Comparison of ENCODE assay signal across 24 cellular contexts in genomic region chr18:54197747-54198411, GRCh38.
"Had no signal": no experiment of that assay in that cellular context is flagged by ENCODE, and none has a peak within 500 bp of the region (broad histone marks: within the 10 kb centered on the region; RNA-seq: fewer than 3 reads in every experiment).

No MANE protein-coding gene starts in this region.

- H3K4me1 Mint-ChIP-seq: activated CD4-positive, alpha-beta T cell treated with anti-CD3 and anti-CD28 coated beads, Interleukin-2, amount 10 ng/mL, durations not matched to agents 7 days and 5 days; activated naive CD4-positive, alpha-beta T cell treated with anti-CD3 and anti-CD28 coated beads, Interleukin-2, amount 10 ng/mL, durations not matched to agents 7 days and 5 days had no signal

- H3K27ac Mint-ChIP-seq: activated B cell treated with CpG ODN at 0.5 μM for 24 hours; activated CD4-positive, alpha-beta memory T cell treated with anti-CD3 and anti-CD28 coated beads, Interleukin-2, amount 10 ng/mL, durations not matched to agents 7 days and 5 days; activated CD4-positive, alpha-beta T cell treated with anti-CD3 and anti-CD28 coated beads, Interleukin-2, amount 10 ng/mL, durations not matched to agents 7 days and 5 days; activated naive CD4-positive, alpha-beta T cell treated with anti-CD3 and anti-CD28 coated beads, Interleukin-2, amount 10 ng/mL, durations not matched to agents 7 days and 5 days; activated naive CD8-positive, alpha-beta T cell treated with anti-CD3 and anti-CD28 coated beads for 36 hours; activated T-helper 17 cell treated with anti-CD3 and anti-CD28 coated beads, Interleukin-2, amount 50 U/mL, for 72 hours had no signal

- H3K4me3 Mint-ChIP-seq: activated B cell treated with CpG ODN at 0.5 μM for 24 hours; activated CD4-positive, alpha-beta memory T cell treated with anti-CD3 and anti-CD28 coated beads, Interleukin-2, amount 10 ng/mL, durations not matched to agents 7 days and 5 days; activated CD4-positive, alpha-beta T cell treated with anti-CD3 and anti-CD28 coated beads, Interleukin-2, amount 10 ng/mL, durations not matched to agents 7 days and 5 days; activated naive CD4-positive, alpha-beta T cell treated with anti-CD3 and anti-CD28 coated beads, Interleukin-2, amount 10 ng/mL, durations not matched to agents 7 days and 5 days; activated naive CD8-positive, alpha-beta T cell treated with anti-CD3 and anti-CD28 coated beads for 36 hours; activated T-helper 17 cell treated with anti-CD3 and anti-CD28 coated beads, Interleukin-2, amount 50 U/mL, for 72 hours had no signal

- H3K9me3 Mint-ChIP-seq: activated B cell treated with CpG ODN at 0.5 μM for 24 hours; activated CD4-positive, alpha-beta memory T cell treated with anti-CD3 and anti-CD28 coated beads, Interleukin-2, amount 10 ng/mL, durations not matched to agents 7 days and 5 days; activated CD4-positive, alpha-beta T cell treated with anti-CD3 and anti-CD28 coated beads, Interleukin-2, amount 10 ng/mL, durations not matched to agents 7 days and 5 days; activated naive CD4-positive, alpha-beta T cell treated with anti-CD3 and anti-CD28 coated beads, Interleukin-2, amount 10 ng/mL, durations not matched to agents 7 days and 5 days; activated naive CD8-positive, alpha-beta T cell treated with anti-CD3 and anti-CD28 coated beads for 36 hours; activated T-helper 17 cell treated with anti-CD3 and anti-CD28 coated beads, Interleukin-2, amount 50 U/mL, for 72 hours had no signal

- H3K27me3 Mint-ChIP-seq: activated B cell treated with CpG ODN at 0.5 μM for 24 hours; activated CD4-positive, alpha-beta memory T cell treated with anti-CD3 and anti-CD28 coated beads, Interleukin-2, amount 10 ng/mL, durations not matched to agents 7 days and 5 days; activated CD4-positive, alpha-beta T cell treated with anti-CD3 and anti-CD28 coated beads, Interleukin-2, amount 10 ng/mL, durations not matched to agents 7 days and 5 days; activated naive CD4-positive, alpha-beta T cell treated with anti-CD3 and anti-CD28 coated beads, Interleukin-2, amount 10 ng/mL, durations not matched to agents 7 days and 5 days; activated naive CD8-positive, alpha-beta T cell treated with anti-CD3 and anti-CD28 coated beads for 36 hours; activated T-helper 17 cell treated with anti-CD3 and anti-CD28 coated beads, Interleukin-2, amount 50 U/mL, for 72 hours had no signal

- DNase-seq: activated B cell treated with CpG ODN at 0.5 μM for 24 hours; activated CD4-positive, alpha-beta memory T cell treated with anti-CD3 and anti-CD28 coated beads, Interleukin-2, amount 10 ng/mL, durations not matched to agents 7 days and 5 days; activated CD4-positive, alpha-beta T cell treated with anti-CD3 and anti-CD28 coated beads for 1 hour; activated CD4-positive, alpha-beta T cell treated with anti-CD3 and anti-CD28 coated beads, Interleukin-2, amount 10 ng/mL, durations not matched to agents 7 days and 5 days; activated gamma-delta T cell treated with Interleukin-2 at 50 U/mL for 16 hours; activated naive CD4-positive, alpha-beta T cell treated with anti-CD3 and anti-CD28 coated beads, Interleukin-2, amount 10 ng/mL, durations not matched to agents 7 days and 5 days; activated naive CD8-positive, alpha-beta T cell treated with anti-CD3 and anti-CD28 coated beads for 36 hours; activated T-cell treated with anti-CD3 and anti-CD28 coated beads for 4 hours; activated T-cell treated with anti-CD3 and anti-CD28 coated beads, Interleukin-2, amount 50 U/mL, for 48 hours; anterior cingulate cortex; caudate nucleus; Karpas-422; MM.1S; NCI-H1105; NCI-H1436; NCI-H1694 treated with DMSO at 0.1 percent for 48 hours; NCI-H2029 treated with DMSO at 0.1 percent for 48 hours; NCI-H510A treated with DMSO at 0.1 percent for 48 hours; NCI-H69; NK-92 treated with Interleukin-12 subunit alpha and Interleukin-12 subunit beta, amount 100 ng/mL, for 24 hours; Peyer's patch; SHP77 had no signal

- ATAC-seq: activated T-helper 17 cell treated with anti-CD3 and anti-CD28 coated beads, Interleukin-2, amount 50 U/mL, for 72 hours; SK-N-SH treated with all-trans-retinoic acid at 6 μM for 48 hours had no signal
